10 cellular contexts compared by ENCODE assay signal in genomic region chr16:89410322-89410721, GRCh38.
DNase-seq lines count a peak whose midpoint lies in the region; ATAC-seq and TF ChIP-seq lines count a peak whose summit lies in the region.
"Had no signal": no experiment of that assay in that cellular context is flagged by ENCODE, and none has a peak within 500 bp of the region (broad histone marks: within the 10 kb centered on the region; RNA-seq: fewer than 3 reads in every experiment).

No MANE protein-coding gene starts in this region.

- H3K9me3 ChIP-seq in body of pancreas, result no peaks in the 10 kb centered on the region
- H3K9me3 ChIP-seq: colonic mucosa had no signal

- H3K27ac ChIP-seq in body of pancreas, result peak overlapping the region; percentile 39 to 86 (median 74)
- H3K27ac ChIP-seq: colonic mucosa had no signal

- peak overlapping the region; percentile 40 for H3K4me3 Mint-ChIP-seq in stimulated activated naive CD8-positive, alpha-beta T cell treated with anti-CD3 and anti-CD28 coated beads, Interleukin-15, Interleukin-2, amounts not matched to agents 100 ng/mL and 50 ng/mL, for 24 hours
- H3K4me3 Mint-ChIP-seq in natural killer cell, result peak overlapping the region; percentile 74

- peaks cover 89% of the 10 kb centered on the region for H3K4me1 ChIP-seq in body of pancreas

- TF ChIP-seq CTCF in body of pancreas (IDR thresholded peaks at IDR 0.05) (no peak), natural killer cell (IDR thresholded peaks at IDR 0.05) (no peak), lower leg skin (IDR thresholded peaks at IDR 0.05) (no peak)

- H3K36me3 ChIP-seq in body of pancreas (replicated peaks in 1 of 2; ENCODE audit: insufficient read depth in 1 of 2, low read depth in 2 of 2), result no peaks in the 10 kb centered on the region
- H3K36me3 ChIP-seq: colonic mucosa had no signal

- no peak for TF ChIP-seq POLR2A in body of pancreas (IDR thresholded peaks at IDR 0.05)
- TF ChIP-seq POLR2A in lower leg skin (IDR thresholded peaks at IDR 0.05), result no peak

- no peak overlapping the region for H3K4me3 ChIP-seq in body of pancreas
- no peak overlapping the region for H3K4me3 ChIP-seq in lower leg skin (ENCODE audit: low read depth, poor library complexity, severe bottlenecking)
- H3K4me3 ChIP-seq: colonic mucosa had no signal

- 7 to 17% methylated on average over 6 of the region's 6 CpGs for WGBS in body of pancreas, 2 donors
- 28 to 35% methylated on average over 6 of the region's 6 CpGs for WGBS in lower leg skin, 2 donors

- H3K27ac Mint-ChIP-seq in stimulated activated naive CD8-positive, alpha-beta T cell treated with anti-CD3 and anti-CD28 coated beads, Interleukin-15, Interleukin-2, amounts not matched to agents 100 ng/mL and 50 ng/mL, for 24 hours, result peak overlapping the region; percentile 74
- H3K27ac Mint-ChIP-seq in natural killer cell, result peak overlapping the region; percentile 78 to 82

- H3K9me3 Mint-ChIP-seq in stimulated activated naive CD8-positive, alpha-beta T cell treated with anti-CD3 and anti-CD28 coated beads, Interleukin-15, Interleukin-2, amounts not matched to agents 100 ng/mL and 50 ng/mL, for 24 hours, result no peaks in the 10 kb centered on the region
- H3K9me3 Mint-ChIP-seq in natural killer cell, result no peaks in the 10 kb centered on the region

- no peak for ATAC-seq in stimulated activated naive CD8-positive, alpha-beta T cell treated with anti-CD3 and anti-CD28 coated beads, Interleukin-15, Interleukin-2, amounts not matched to agents 100 U/mL and 50 U/mL, for 24 hours
- ATAC-seq in body of pancreas (no peak), natural killer cell (no peak), GM19467 (IDR thresholded peaks at IDR 0.05; ENCODE audit: unreplicated experiment) (no peak), HG03196 (IDR thresholded peaks at IDR 0.05; ENCODE audit: unreplicated experiment) (no peak)

- peaks cover 14% of the 10 kb centered on the region for H3K36me3 Mint-ChIP-seq in stimulated activated naive CD8-positive, alpha-beta T cell treated with anti-CD3 and anti-CD28 coated beads, Interleukin-15, Interleukin-2, amounts not matched to agents 100 ng/mL and 50 ng/mL, for 24 hours (ENCODE audit: low read depth)
- no peaks in the 10 kb centered on the region for H3K36me3 Mint-ChIP-seq in natural killer cell

- no peaks in the 10 kb centered on the region for H3K27me3 Mint-ChIP-seq in stimulated activated naive CD8-positive, alpha-beta T cell treated with anti-CD3 and anti-CD28 coated beads, Interleukin-15, Interleukin-2, amounts not matched to agents 100 ng/mL and 50 ng/mL, for 24 hours
- no peaks in the 10 kb centered on the region for H3K27me3 Mint-ChIP-seq in natural killer cell (ENCODE audit: low read depth in 2 of 2)

- intact Hi-C loops in body of pancreas (cut with DNase I) (loop anchor here (10.0 kb wide), 1 partner anchor 74 kb away; no protein-coding TSS in a partner anchor), natural killer cell (cut with micrococcal nuclease) (no loop called here), lower leg skin (cut with DNase I; ENCODE audit: low total_unique reads) (no loop called here)

- peaks cover 92% of the 10 kb centered on the region for H3K4me1 Mint-ChIP-seq in stimulated activated naive CD8-positive, alpha-beta T cell treated with anti-CD3 and anti-CD28 coated beads, Interleukin-15, Interleukin-2, amounts not matched to agents 100 ng/mL and 50 ng/mL, for 24 hours (ENCODE audit: low read depth)
- peaks cover 77 to 81% of the 10 kb centered on the region in 2 donors for H3K4me1 Mint-ChIP-seq in natural killer cell

- no peak for DNase-seq in stimulated activated naive CD8-positive, alpha-beta T cell treated with anti-CD3 and anti-CD28 coated beads, Interleukin-15, Interleukin-2, amounts not matched to agents 100 U/mL and 50 U/mL, for 24 hours
- DNase-seq in body of pancreas (no peak), natural killer cell (no peak), anterior cingulate cortex (lab: John Stamatoyannopoulos, UW) (no peak), lower leg skin (ENCODE audit: low spot score in 2 of 2) (no peak)
- DNase-seq: NCI-H1105 treated with DMSO at 0.1 percent for 48 hours had no signal

- H3K27me3 ChIP-seq in body of pancreas, result no peaks in the 10 kb centered on the region
- H3K27me3 ChIP-seq: colonic mucosa had no signal
